ENCODE assay signal across 1 cellular context in genomic region chr20:63519765-63520593, GRCh38.
TF ChIP-seq lines count a peak whose summit lies in the region.

No MANE protein-coding gene starts in this region.

TF ChIP-seq in GM23338, 12 proteins besides CTCF, POLR2A, EP300 and RAD21 (continued from another document):
- TF ChIP-seq ZNF462 (CRISPR knock-in tag; IDR thresholded peaks at IDR 0.05), result no peak
- TF ChIP-seq ZNF331 (CRISPR knock-in tag; IDR thresholded peaks at IDR 0.05; ENCODE audit: low read depth), result no peak
- no peak for TF ChIP-seq JUNB (IDR thresholded peaks at IDR 0.05; ENCODE audit: unreplicated experiment)
